Comparison of ENCODE assay signal across 20 cellular contexts in genomic region chr17:69486779-69487637, GRCh38.
DNase-seq lines count a peak whose midpoint lies in the region; ATAC-seq and TF ChIP-seq lines count a peak whose summit lies in the region.
"Had no signal": no experiment of that assay in that cellular context is flagged by ENCODE, and none has a peak within 500 bp of the region (broad histone marks: within the 10 kb centered on the region; RNA-seq: fewer than 3 reads in every experiment).

No MANE protein-coding gene starts in this region.

- H3K4me3 ChIP-seq in heart right ventricle (no peak overlapping the region), adipocyte (ENCODE audit: low read length) (peak overlapping the region; percentile 84), parathyroid adenoma (ENCODE audit: low read depth, low read length) (no peak overlapping the region), tibial nerve (no peak overlapping the region), aorta (ENCODE audit: low read length in 2 of 2) (no peak overlapping the region)
- H3K4me3 ChIP-seq: GM12878, HAP-1 had no signal

- intact Hi-C loops in heart right ventricle (cut with DNase I) (loop anchor here in 1 of 10 donors (10.0 kb wide), 1 partner anchor 72 kb away; the partner anchor contains the start of gene MAP2K6), left ventricle myocardium superior (cut with micrococcal nuclease) (no loop called here), aorta (cut with DNase I) (no loop called here), Calu3 (cut with micrococcal nuclease; ENCODE audit: unreplicated experiment) (no loop called here)

- no peaks in the 10 kb centered on the region for H3K9me3 Mint-ChIP-seq in Calu3 (ENCODE audit: low read depth, unreplicated experiment)

- CTCF ChIA-PET in Calu3 (lab: Charles Lee) = no interaction called here

- H3K9me3 ChIP-seq in heart right ventricle (no peaks in the 10 kb centered on the region), adipocyte (ENCODE audit: control insufficient read depth, low read length) (no peaks in the 10 kb centered on the region), parathyroid adenoma (ENCODE audit: control insufficient read depth, low read length) (no peaks in the 10 kb centered on the region), tibial nerve (no peaks in the 10 kb centered on the region), aorta (ENCODE audit: control insufficient read depth, low read length) (no peaks in the 10 kb centered on the region)
- H3K9me3 ChIP-seq: HAP-1 had no signal

- H3K27ac ChIP-seq in heart right ventricle (peak overlapping the region in 7 of 10 donors; percentile 33 to 67 (median 49)), parathyroid adenoma (peak overlapping the region; percentile 26), tibial nerve (peak overlapping the region; percentile 8 to 83 (median 40)), aorta (ENCODE audit: low read depth in 1 of 2, low read length in 2 of 2) (no peak overlapping the region)
- H3K27ac ChIP-seq: C4-2B had no signal

- H3K36me3 ChIP-seq in heart right ventricle = no peaks in the 10 kb centered on the region
- no peaks in the 10 kb centered on the region for H3K36me3 ChIP-seq in adipocyte (ENCODE audit: control insufficient read depth, insufficient read depth, low read length, severe bottlenecking)
- H3K36me3 ChIP-seq in parathyroid adenoma (ENCODE audit: control insufficient read depth, insufficient read depth, low read length) = no peaks in the 10 kb centered on the region
- no peaks in the 10 kb centered on the region for H3K36me3 ChIP-seq in tibial nerve
- H3K36me3 ChIP-seq in aorta (ENCODE audit: control insufficient read depth in 1 of 2, insufficient read depth in 2 of 2, low read length in 1 of 2) = no peaks in the 10 kb centered on the region
- H3K36me3 ChIP-seq: HAP-1 had no signal

- H3K4me2 ChIP-seq in parathyroid adenoma (ENCODE audit: low read length) = no peak overlapping the region

- no peak for TF ChIP-seq CTCF in heart right ventricle (IDR thresholded peaks at IDR 0.05)
- TF ChIP-seq CTCF in parathyroid adenoma (IDR thresholded peaks at IDR 0.05) = no peak
- no peak for TF ChIP-seq CTCF in tibial nerve (IDR thresholded peaks at IDR 0.05)
- no peak for TF ChIP-seq CTCF in Calu3 (IDR thresholded peaks at IDR 0.05; ENCODE audit: unreplicated experiment)

- peak overlapping the region; percentile 87 for H3K9ac ChIP-seq in adipocyte (ENCODE audit: low read length)
- H3K9ac ChIP-seq in parathyroid adenoma = no peak overlapping the region

- TF ChIP-seq EP300 in tibial nerve (IDR thresholded peaks at IDR 0.05) = no peak

- H3K4me1 ChIP-seq in heart right ventricle (peaks cover 0 to 33% (median 11%) of the 10 kb centered on the region in 9 donors), adipocyte (ENCODE audit: control insufficient read depth, insufficient read depth, low read length) (peaks cover 32% of the 10 kb centered on the region), parathyroid adenoma (no peaks in the 10 kb centered on the region), tibial nerve (peaks cover 0 to 20% (median 0%) of the 10 kb centered on the region in 4 donors), aorta (ENCODE audit: control insufficient read depth in 1 of 2, insufficient read depth in 2 of 2, low read length in 2 of 2) (peaks cover 0 to 3% of the 10 kb centered on the region in 2 donors)
- H3K4me1 ChIP-seq: HAP-1 had no signal

- TF ChIP-seq POLR2A in tibial nerve (IDR thresholded peaks at IDR 0.05) = no peak

- H3K4me3 Mint-ChIP-seq in Calu3 (ENCODE audit: low read depth, unreplicated experiment) = no peak overlapping the region
- H3K4me3 Mint-ChIP-seq: IgD-negative memory B cell had no signal

- WGBS in heart right ventricle, 2 donors = 78 to 84% methylated on average over 13 of the region's 13 CpGs
- WGBS in tibial nerve, 2 donors = 78 to 81% methylated on average over 13 of the region's 13 CpGs
- WGBS in aorta, 2 donors = 81 to 82% methylated on average over 13 of the region's 13 CpGs

- H3K27ac Mint-ChIP-seq in Calu3 (ENCODE audit: unreplicated experiment) = no peak overlapping the region

- no peaks in the 10 kb centered on the region for H3K27me3 Mint-ChIP-seq in Calu3 (ENCODE audit: unreplicated experiment)
- H3K27me3 Mint-ChIP-seq: IgD-negative memory B cell had no signal

- no peaks in the 10 kb centered on the region for H3K4me1 Mint-ChIP-seq in Calu3 (ENCODE audit: low read depth, unreplicated experiment)

- H2AFZ ChIP-seq in parathyroid adenoma = no peak overlapping the region

- BruUV-seq in Calu3 (replicated peaks; lab: Mats Ljungman, UMichigan) = no TSS peak

- H3K27me3 ChIP-seq in heart right ventricle (no peaks in the 10 kb centered on the region), adipocyte (replicated peaks; ENCODE audit: control insufficient read depth, insufficient read depth, low read length) (no peaks in the 10 kb centered on the region), parathyroid adenoma (ENCODE audit: control insufficient read depth, insufficient read depth, low read length) (no peaks in the 10 kb centered on the region), tibial nerve (no peaks in the 10 kb centered on the region), aorta (ENCODE audit: control insufficient read depth in 1 of 2, insufficient read depth in 2 of 2, low read length in 1 of 2) (no peaks in the 10 kb centered on the region)

- no peaks in the 10 kb centered on the region for H3K79me2 ChIP-seq in parathyroid adenoma

- DNase-seq in heart right ventricle = no peak
- DNase-seq in left ventricle myocardium superior = no peak
- DNase-seq in adipocyte (ENCODE audit: low read depth) = no peak
- no peak for DNase-seq in tibial nerve (ENCODE audit: low spot score in 2 of 2)
- DNase-seq in aorta = no peak
- no peak for DNase-seq in Calu3
- DNase-seq: DMS 273 treated with DMSO at 0.1 percent for 48 hours; GDM1; Kasumi-1; MM.1S; NCI-H1105; NCI-H1694; NCI-H2107; NK-92 treated with Interleukin-12 subunit alpha and Interleukin-12 subunit beta, amount 100 ng/mL, for 24 hours; PC-3 had no signal

- no peaks in the 10 kb centered on the region for H3K36me3 Mint-ChIP-seq in Calu3 (ENCODE audit: insufficient read depth, unreplicated experiment)

- peak in 2 of 8 donors; percentile 31 to 39 for ATAC-seq in heart right ventricle
- no peak for ATAC-seq in left ventricle myocardium superior
- ATAC-seq in aorta (ENCODE audit: low FRiP score) = no peak
- ATAC-seq: GM12878, PC-3 had no signal

Comparison
In these comparisons a context has a peak if more than half of its experiments do, and no peak if none do; other contexts are left out.
1. H3K27ac ChIP-seq: peak in heart right ventricle (7 of 10), parathyroid adenoma (single experiment) and tibial nerve (4 of 4); none in aorta (0 of 2).